Comparison of ENCODE assay signal across 8 cellular contexts in the genomic region with DNA sequence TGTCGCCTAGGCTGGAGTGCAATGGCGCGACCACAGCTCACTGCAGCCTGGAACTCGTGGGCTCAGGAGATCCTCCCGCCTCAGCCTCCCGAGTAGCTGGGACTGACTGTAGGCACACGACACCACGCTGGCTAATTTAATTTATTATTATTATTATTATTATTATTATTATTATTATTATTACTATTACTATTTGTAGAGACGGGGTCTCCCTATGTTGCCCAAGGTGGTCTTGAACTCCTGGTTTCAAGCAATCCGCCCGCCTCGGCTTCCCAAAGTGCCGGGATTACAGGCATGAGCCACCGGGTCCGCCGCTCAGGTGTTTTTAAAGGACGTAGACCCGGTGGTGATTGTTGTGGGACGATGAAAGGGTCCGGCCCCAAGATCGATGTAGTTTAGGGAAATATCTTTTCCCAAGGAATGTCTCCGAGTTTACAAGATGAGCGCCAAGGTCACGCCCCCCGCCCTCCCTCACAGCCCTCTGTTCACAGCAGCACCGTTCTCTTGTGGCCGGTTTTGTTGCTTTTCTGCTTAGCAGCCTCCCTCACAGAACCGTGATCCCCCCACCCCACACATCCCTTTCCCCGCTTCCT. TPM values are rescaled to one million over a fixed set of nuclear protein-coding genes. Genes with fewer than 3 reads are reported as not detected.
DNase-seq lines count a peak whose midpoint lies in the region; ATAC-seq and TF ChIP-seq lines count a peak whose summit lies in the region.

No MANE protein-coding gene starts in this region.

- peak overlapping the region; percentile 85 for H3K27ac ChIP-seq in CD4-positive, CD25-positive, alpha-beta regulatory T cell (ENCODE audit: insufficient read depth, low read length, poor library complexity, severe bottlenecking)
- H3K27ac ChIP-seq in PC-9 (peak overlapping the region; percentile 87), esophagus (ENCODE audit: low read depth in 2 of 2, low read length in 1 of 2) (peak overlapping the region; percentile 99 to 100)

- H3F3A ChIP-seq in PC-9 (ENCODE audit: insufficient read depth, low read depth): peaks cover 21% of the 10 kb centered on the region

- 64 to 66% methylated on average over 29 of the region's 29 CpGs for WGBS in esophagus, 2 donors

- no TSS peak for BruUV-seq in PC-9 (replicated peaks; lab: Mats Ljungman, UMichigan)

- no peaks in the 10 kb centered on the region for H3K9me3 ChIP-seq in CD4-positive, CD25-positive, alpha-beta regulatory T cell (ENCODE audit: control insufficient read depth in 2 of 2, low read length in 2 of 2)
- H3K9me3 ChIP-seq in PC-9 (ENCODE audit: insufficient read depth, low read depth): no peaks in the 10 kb centered on the region
- no peaks in the 10 kb centered on the region for H3K9me3 ChIP-seq in esophagus (ENCODE audit: control insufficient read depth in 2 of 2, insufficient read depth in 1 of 2, low read depth in 1 of 2, low read length in 1 of 2)
- no peaks in the 10 kb centered on the region for H3K9me3 ChIP-seq in neuron (ENCODE audit: low read length)

- no peak for ATAC-seq in CD4-positive, CD25-positive, alpha-beta regulatory T cell (ENCODE audit: low read depth in 2 of 2)
- no peak for ATAC-seq in HG03045 (IDR thresholded peaks at IDR 0.05; ENCODE audit: unreplicated experiment)

- H3K4me1 ChIP-seq in CD4-positive, CD25-positive, alpha-beta regulatory T cell (ENCODE audit: control insufficient read depth, insufficient read depth, low read length, poor library complexity, severe bottlenecking): peaks cover 7% of the 10 kb centered on the region
- peaks cover 24% of the 10 kb centered on the region for H3K4me1 ChIP-seq in PC-9 (replicated peaks; ENCODE audit: insufficient read depth)
- H3K4me1 ChIP-seq in esophagus (ENCODE audit: control insufficient read depth in 2 of 2, insufficient read depth in 2 of 2, low read length in 1 of 2): peaks cover 0 to 10% of the 10 kb centered on the region in 2 donors
- H3K4me1 ChIP-seq in neuron (ENCODE audit: insufficient read depth, low read length): peaks cover 7% of the 10 kb centered on the region

- H4K20me1 ChIP-seq in PC-9 (ENCODE audit: insufficient read depth): no peaks in the 10 kb centered on the region

- no peaks in the 10 kb centered on the region for H3K9me3 Mint-ChIP-seq in CD4-positive, CD25-positive, alpha-beta regulatory T cell

- H3K9me2 ChIP-seq in PC-9 (ENCODE audit: insufficient read depth): no peaks in the 10 kb centered on the region

- H3K4me3 Mint-ChIP-seq in CD4-positive, CD25-positive, alpha-beta regulatory T cell: peak overlapping the region; percentile 84 to 92 (median 88)

- H3K36me3 ChIP-seq in CD4-positive, CD25-positive, alpha-beta regulatory T cell (ENCODE audit: control insufficient read depth, insufficient read depth, low read length): no peaks in the 10 kb centered on the region
- H3K36me3 ChIP-seq in PC-9 (ENCODE audit: low read depth) (no peaks in the 10 kb centered on the region), esophagus (ENCODE audit: control insufficient read depth in 2 of 2, insufficient read depth in 2 of 2, low read length in 1 of 2) (no peaks in the 10 kb centered on the region), neuron (ENCODE audit: insufficient read depth, low read length) (no peaks in the 10 kb centered on the region)

- CTCF ChIA-PET in PC-9 (lab: Charles Lee): no interaction called here

- peak overlapping the region; percentile 52 to 94 (median 88) for H3K27ac Mint-ChIP-seq in CD4-positive, CD25-positive, alpha-beta regulatory T cell

- DNase-seq in CD4-positive, CD25-positive, alpha-beta regulatory T cell: no peak
- no peak for DNase-seq in PC-9
- no peak for DNase-seq in NOMO-1 treated with dmso at 0.1 percent for 144 hours (lab: John Stamatoyannopoulos, UW; ENCODE audit: unreplicated experiment)
- no peak for DNase-seq in T1000 (lab: John Stamatoyannopoulos, UW)
- DNase-seq in 8988T: no peak

- peaks cover 27% of the 10 kb centered on the region for H3K79me2 ChIP-seq in PC-9 (ENCODE audit: low read depth)

- H3K4me3 ChIP-seq in CD4-positive, CD25-positive, alpha-beta regulatory T cell (ENCODE audit: low read depth, low read length): no peak overlapping the region
- peak overlapping the region; percentile 78; the same call in 1 of the 2 replicates for H3K4me3 ChIP-seq in PC-9
- peak overlapping the region; percentile 61 to 67 for H3K4me3 ChIP-seq in esophagus (ENCODE audit: low read depth in 1 of 2, low read length in 2 of 2)
- H3K4me3 ChIP-seq in neuron (ENCODE audit: low read length): peak overlapping the region; percentile 64

- H3K4me2 ChIP-seq in PC-9: peak overlapping the region; percentile 81

- POLR2A ChIA-PET in PC-9 (lab: Charles Lee; ENCODE audit: unreplicated experiment): interaction anchor here (0.6 kb wide), 1 partner anchor 355 kb away, joined by 17 read pairs; no protein-coding TSS in a partner anchor

- intact Hi-C loops in PC-9 (cut with micrococcal nuclease; ENCODE audit: unreplicated experiment): no loop called here

- H2AFZ ChIP-seq in PC-9 (peak overlapping the region; percentile 93), neuron (ENCODE audit: low read depth, low read length) (peak overlapping the region; percentile 98)

- no peak for TF ChIP-seq CTCF in PC-9 (conservative IDR thresholded peaks at IDR 0.05)

- no peaks in the 10 kb centered on the region for H3K27me3 Mint-ChIP-seq in CD4-positive, CD25-positive, alpha-beta regulatory T cell

- no peaks in the 10 kb centered on the region for H3K36me3 Mint-ChIP-seq in CD4-positive, CD25-positive, alpha-beta regulatory T cell

- H3K4me1 Mint-ChIP-seq in CD4-positive, CD25-positive, alpha-beta regulatory T cell: peaks cover 12 to 40% (median 26%) of the 10 kb centered on the region in 4 donors

- no peaks in the 10 kb centered on the region for H3K27me3 ChIP-seq in CD4-positive, CD25-positive, alpha-beta regulatory T cell (ENCODE audit: control insufficient read depth, insufficient read depth, low read length)
- H3K27me3 ChIP-seq in PC-9 (ENCODE audit: insufficient read depth, low read depth) (no peaks in the 10 kb centered on the region), esophagus (ENCODE audit: control insufficient read depth in 1 of 2, insufficient read depth in 2 of 2, low read length in 2 of 2) (no peaks in the 10 kb centered on the region), neuron (ENCODE audit: insufficient read depth, low read length) (no peaks in the 10 kb centered on the region)

RNA-seq across cellular contexts. Expression of a gene that starts 0.7 kb away (rescaled TPM):
- total RNA-seq in CD4-positive, CD25-positive, alpha-beta regulatory T cell: 6.3 TPM
- polyA plus RNA-seq in CD4-positive, CD25-positive, alpha-beta regulatory T cell: 10 to 100 TPM in 1 of 4 donors, 1 to 10 TPM in 3; 5.9 to 15.2 (median 6.2) TPM
- total RNA-seq in PC-9 (2021): 19.9 and 31.7 TPM in 2 replicates
- polyA plus RNA-seq in esophagus: 1 to 10 TPM; 7.8 to 8.0 TPM

RNA-seq across cellular contexts. Expression of a gene that starts 31.6 kb away (rescaled TPM):
- total RNA-seq in CD4-positive, CD25-positive, alpha-beta regulatory T cell: 0.37 TPM
- polyA plus RNA-seq in CD4-positive, CD25-positive, alpha-beta regulatory T cell: 1 to 10 TPM in 1 of 4 donors, under 1 TPM in 3; 0.55 to 1.4 (median 0.62) TPM
- total RNA-seq in PC-9 (2021): 1.7 and 1.9 TPM in 2 replicates
- under 1 TPM; 0.16 to 0.31 TPM for polyA plus RNA-seq in esophagus
